17 cellular contexts compared by ENCODE assay signal in genomic region chr19:3333020-3333583, GRCh38.
"Had no signal": no experiment of that assay in that cellular context is flagged by ENCODE, and none has a peak within 500 bp of the region (broad histone marks: within the 10 kb centered on the region; RNA-seq: fewer than 3 reads in every experiment).

No MANE protein-coding gene starts in this region.

- H3K4me3 Mint-ChIP-seq: activated CD4-positive, alpha-beta T cell treated with anti-CD3 and anti-CD28 coated beads, Interleukin-2, amount 10 ng/mL, durations not matched to agents 24 days and 14 days; activated naive CD8-positive, alpha-beta T cell treated with anti-CD3 and anti-CD28 coated beads, Interleukin-2, amount 10 ng/mL, durations not matched to agents 7 days and 5 days; neural crest cell; stimulated activated naive CD8-positive, alpha-beta T cell treated with anti-CD3 and anti-CD28 coated beads, Interleukin-15, amount 100 ng/mL, for 72 hours; T-helper 1 cell treated with Interleukin-12 subunit alpha and Interleukin-12 subunit beta and Interleukin-4 antibody, amounts not matched to agents 30 μg/mL and 1 μg/mL, for 36 hours; WTC11 had no signal

- H3K27me3 Mint-ChIP-seq: activated CD4-positive, alpha-beta T cell treated with anti-CD3 and anti-CD28 coated beads, Interleukin-2, amount 10 ng/mL, durations not matched to agents 24 days and 14 days; activated naive CD8-positive, alpha-beta T cell treated with anti-CD3 and anti-CD28 coated beads, Interleukin-2, amount 10 ng/mL, durations not matched to agents 7 days and 5 days; stimulated activated naive CD8-positive, alpha-beta T cell treated with anti-CD3 and anti-CD28 coated beads, Interleukin-15, amount 100 ng/mL, for 72 hours had no signal

- H3K36me3 ChIP-seq: left ventricle myocardium inferior had no signal

- ATAC-seq: stimulated activated naive CD8-positive, alpha-beta T cell treated with anti-CD3 and anti-CD28 coated beads, Interleukin-15, amount 100 ng/mL, for 72 hours; WTC11 had no signal

- H3K9me3 ChIP-seq: left ventricle myocardium inferior had no signal

- H3K27ac Mint-ChIP-seq: activated CD4-positive, alpha-beta T cell treated with anti-CD3 and anti-CD28 coated beads, Interleukin-2, amount 10 ng/mL, durations not matched to agents 24 days and 14 days; activated naive CD8-positive, alpha-beta T cell treated with anti-CD3 and anti-CD28 coated beads, Interleukin-2, amount 10 ng/mL, durations not matched to agents 7 days and 5 days; activated T-helper 2 cell treated with anti-CD3 and anti-CD28 coated beads, Interferon-gamma antibody, Interleukin-2, Interleukin-4, amounts not matched to agents 10 μg/mL and 5 μg/mL and 100 μg/mL, durations not matched to agents 14 hours and 24 hours and 36 hours; T-helper 1 cell treated with Interleukin-12 subunit alpha and Interleukin-12 subunit beta and Interleukin-4 antibody, amounts not matched to agents 30 μg/mL and 1 μg/mL, for 36 hours; WTC11 had no signal

- H3K27ac ChIP-seq: left ventricle myocardium inferior had no signal

- H3K9me3 Mint-ChIP-seq: activated naive CD8-positive, alpha-beta T cell treated with anti-CD3 and anti-CD28 coated beads, Interleukin-2, amount 10 ng/mL, durations not matched to agents 7 days and 5 days; activated T-helper 2 cell treated with anti-CD3 and anti-CD28 coated beads, Interferon-gamma antibody, Interleukin-2, Interleukin-4, amounts not matched to agents 10 μg/mL and 5 μg/mL and 100 μg/mL, durations not matched to agents 14 hours and 24 hours and 36 hours; neural crest cell; stimulated activated naive CD8-positive, alpha-beta T cell treated with anti-CD3 and anti-CD28 coated beads, Interleukin-15, amount 100 ng/mL, for 72 hours; T-helper 1 cell treated with Interleukin-12 subunit alpha and Interleukin-12 subunit beta and Interleukin-4 antibody, amounts not matched to agents 30 μg/mL and 1 μg/mL, for 36 hours; WTC11 had no signal

- H3K36me3 Mint-ChIP-seq: activated naive CD8-positive, alpha-beta T cell treated with anti-CD3 and anti-CD28 coated beads, Interleukin-2, amount 10 ng/mL, durations not matched to agents 7 days and 5 days; WTC11 had no signal

- FAIRE-seq: astrocyte, colon, frontal cortex had no signal

- H3K4me3 ChIP-seq: left ventricle myocardium inferior had no signal

- H3K4me1 Mint-ChIP-seq: activated CD4-positive, alpha-beta T cell treated with anti-CD3 and anti-CD28 coated beads, Interleukin-2, amount 10 ng/mL, durations not matched to agents 24 days and 14 days; activated naive CD8-positive, alpha-beta T cell treated with anti-CD3 and anti-CD28 coated beads, Interleukin-2, amount 10 ng/mL, durations not matched to agents 7 days and 5 days; neural crest cell; WTC11 had no signal

- DNase-seq: activated CD4-positive, alpha-beta T cell treated with anti-CD3 and anti-CD28 coated beads, Interleukin-2, amount 10 ng/mL, durations not matched to agents 24 days and 14 days; activated naive CD8-positive, alpha-beta T cell treated with anti-CD3 and anti-CD28 coated beads, Interleukin-2, amount 10 ng/mL, durations not matched to agents 7 days and 5 days; activated T-cell treated with anti-CD3 and anti-CD28 coated beads for 4 hours; islet precursor cell; left ventricle myocardium inferior; mesendoderm; stimulated activated CD4-positive, alpha-beta T cell treated with anti-CD3 and anti-CD28 coated beads, Interleukin-4, amount 100 ng/mL, for 1 hour; stimulated activated CD8-positive, alpha-beta memory T cell treated with anti-CD3 and anti-CD28 coated beads, Interleukin-4, amount 100 ng/mL, for 48 hours; stimulated activated naive CD8-positive, alpha-beta T cell treated with anti-CD3 and anti-CD28 coated beads, Interleukin-15, amount 100 ng/mL, for 72 hours; trophoblast cell had no signal
